In genomic region chr7:105830405-105831218, GRCh38 we compare ENCODE assay signal across 10 cellular contexts. TPM values are rescaled to one million over a fixed set of nuclear protein-coding genes. Genes with fewer than 3 reads are reported as not detected.
DNase-seq lines count a peak whose midpoint lies in the region; ATAC-seq, FAIRE-seq and TF ChIP-seq lines count a peak whose summit lies in the region.
"Had no signal": no experiment of that assay in that cellular context is flagged by ENCODE, and none has a peak within 500 bp of the region (broad histone marks: within the 10 kb centered on the region; RNA-seq: fewer than 3 reads in every experiment).

No MANE protein-coding gene starts in this region.

- peak; percentile 56 for ATAC-seq in HepG2
- ATAC-seq in GM21423 (IDR thresholded peaks at IDR 0.05; ENCODE audit: unreplicated experiment), result no peak

- DNase-seq in AG04449 (ENCODE audit: low read depth, low spot score), result peak; percentile 95
- peak; percentile 19 for DNase-seq in HuH-7.5 (ENCODE audit: low spot score)
- DNase-seq in brain microvascular endothelial cell, result peak; percentile 95
- DNase-seq in HepG2 (ENCODE audit: low spot score), result peak; percentile 88
- no peak for DNase-seq in DMS 273 (lab: John Stamatoyannopoulos, UW; ENCODE audit: unreplicated experiment)
- no peak for DNase-seq in medulla oblongata (ENCODE audit: extremely low spot score)
- no peak for DNase-seq in KBM-7
- DNase-seq: activated effector memory CD4-positive, alpha-beta T cell treated with Interleukin-2 at 50 U/mL for 16 hours had no signal

- TF ChIP-seq CTCF in AG04449 (IDR thresholded peaks at IDR 0.05; ENCODE audit: insufficient read depth, low read length, missing control alignments) (no peak), brain microvascular endothelial cell (IDR thresholded peaks at IDR 0.05; ENCODE audit: low read depth, low read length, missing control alignments) (no peak), HepG2 (CRISPR knock-in tag; IDR thresholded peaks at IDR 0.05) (no peak)

- no peak for TF ChIP-seq POLR2A in HepG2 (IDR thresholded peaks at IDR 0.05; ENCODE audit: insufficient read depth in 1 of 2, low read depth in 2 of 2, low read length in 2 of 2)

- 74% methylated on average over 5 of the region's 5 CpGs for WGBS in HepG2 (ENCODE audit: low lambda C conversion rate)

- POLR2A ChIA-PET in AG04449 (lab: Yijun Ruan, JAX), result interaction anchor here (0.6 to 1.4 kb wide), 3 partner anchors 13 to 28 kb away, joined by 3 to 4 read pairs (median 3); no protein-coding TSS in a partner anchor
- POLR2A ChIA-PET in HepG2 (lab: Yijun Ruan, JAX), result interaction anchor here (0.8 kb wide), 1 partner anchor 12 kb away, joined by 3 read pairs; no protein-coding TSS in a partner anchor

- TF ChIP-seq EP300 in HepG2 (IDR thresholded peaks at IDR 0.05; ENCODE audit: low read depth in 2 of 2, low read length in 2 of 2) (peak in 1 of 2 experiments; percentile 64; a peak in 2 of 4 replicates), HepG2 (CRISPR knock-in tag; IDR thresholded peaks at IDR 0.05; ENCODE audit: borderline replicate concordance) (peak; percentile 30; the same call in 1 of the 2 replicates)

- in situ Hi-C loops in brain microvascular endothelial cell (cut with HindIII; ENCODE audit: low pct_ligation_motif_present, low sequenced_read_pairs) (no loop called here), HepG2 (cut with HindIII; ENCODE audit: extremely low pct_ligation_motif_present, low pct_unique_long_range_greater_than_20kb) (no loop called here), KBM-7 (cut with MboI; ENCODE audit: low pct_unique_long_range_greater_than_20kb, low sequenced_read_pairs) (no loop called here)

- peaks cover 68% of the 10 kb centered on the region for H3K4me1 ChIP-seq in HepG2 (ENCODE audit: insufficient read depth, low read length)

- H3K9me3 ChIP-seq in HepG2 (ENCODE audit: low read length), result no peaks in the 10 kb centered on the region
- H3K9me3 ChIP-seq: Caco-2 had no signal

- H3K4me3 ChIP-seq in AG04449 (ENCODE audit: low read depth, low read length), result no peak overlapping the region
- H3K4me3 ChIP-seq in brain microvascular endothelial cell (ENCODE audit: low read depth, low read length), result no peak overlapping the region
- H3K4me3 ChIP-seq in HepG2 (replicated peaks in 1 of 3; ENCODE audit: insufficient read depth in 1 of 3, low read depth in 2 of 3, low read length in 3 of 3), result no peak overlapping the region

- no peak overlapping the region for H3K9ac ChIP-seq in HepG2 (ENCODE audit: insufficient read depth, low read depth, low read length)

- H3K27me3 ChIP-seq in brain microvascular endothelial cell (replicated peaks), result no peaks in the 10 kb centered on the region
- H3K27me3 ChIP-seq in HepG2 (ENCODE audit: control insufficient read depth in 1 of 2, insufficient read depth in 2 of 2, low read length in 2 of 2), result no peaks in the 10 kb centered on the region

- H3K4me2 ChIP-seq in HepG2 (ENCODE audit: low read depth, low read length), result 0 out of 2 replicates have a peak overlapping the region, but pooled peaks have one; percentile 15

- no peaks in the 10 kb centered on the region for H4K20me1 ChIP-seq in HepG2 (ENCODE audit: insufficient read depth, low read length)

- intact Hi-C loops in HepG2 (cut with micrococcal nuclease; ENCODE audit: unreplicated experiment), result loop anchor here (1.0 to 2.0 kb wide), 2 partner anchors 20 to 54 kb away; no protein-coding TSS in a partner anchor

- no peaks in the 10 kb centered on the region for H3K79me2 ChIP-seq in HepG2 (ENCODE audit: insufficient read depth, low read length)

- no peak overlapping the region for H2AFZ ChIP-seq in HepG2 (ENCODE audit: low read length)

- no peak for TF ChIP-seq RAD21 in HepG2 (CRISPR knock-in tag; IDR thresholded peaks at IDR 0.05)

- no peaks in the 10 kb centered on the region for H3K36me3 ChIP-seq in brain microvascular endothelial cell (replicated peaks)
- no peaks in the 10 kb centered on the region for H3K36me3 ChIP-seq in HepG2 (replicated peaks in 1 of 2; ENCODE audit: control insufficient read depth in 1 of 2, insufficient read depth in 2 of 2, low read length in 2 of 2)

- FAIRE-seq in HepG2 (lab: Jason Lieb, UNC), result no peak

- CTCF ChIA-PET in AG04449 (lab: Yijun Ruan, JAX), result interaction anchor here (1.1 to 2.0 kb wide), 4 partner anchors 9 to 70 kb away, joined by 3 to 5 read pairs (median 4); no protein-coding TSS in a partner anchor
- CTCF ChIA-PET in HepG2 (lab: Yijun Ruan, JAX; ENCODE audit: low intra/inter-chr PET ratio, low total read pairs), result no interaction called here

- BruUV-seq in HepG2 (replicated peaks; lab: Mats Ljungman, UMichigan), result no TSS peak

- peak overlapping the region; percentile 82 for H3K27ac ChIP-seq in brain microvascular endothelial cell
- H3K27ac ChIP-seq in HepG2 (ENCODE audit: extremely low read length, insufficient read depth, low read length), result peak overlapping the region; percentile 45

TF ChIP-seq in HepG2, 621 proteins besides CTCF, POLR2A, EP300 and RAD21 (continues in another document):
- TF ChIP-seq PRDM10 (CRISPR knock-in tag; IDR thresholded peaks at IDR 0.05; ENCODE audit: low read depth) (no peak), TAF1 (CRISPR knock-in tag; IDR thresholded peaks at IDR 0.05) (no peak), NCOA2 (CRISPR knock-in tag; IDR thresholded peaks at IDR 0.05) (peak; percentile 16; the same call in 1 of the 2 replicates), MAFK (conservative IDR thresholded peaks at IDR 0.05 in 1 of 2, IDR thresholded peaks at IDR 0.05 in 1 of 2; ENCODE audit: low read length in 2 of 2) (no peak), ZNF329 (CRISPR knock-in tag; IDR thresholded peaks at IDR 0.05; ENCODE audit: low read depth) (no peak), ZNF839 (CRISPR knock-in tag; IDR thresholded peaks at IDR 0.05; ENCODE audit: borderline replicate concordance) (no peak), NFIB (CRISPR knock-in tag; IDR thresholded peaks at IDR 0.05; ENCODE audit: borderline replicate concordance) (no peak), HMG20A (CRISPR knock-in tag; IDR thresholded peaks at IDR 0.05; ENCODE audit: borderline replicate concordance) (peak; percentile 52; the same call in 1 of the 2 replicates), FOXK1 (CRISPR knock-in tag; IDR thresholded peaks at IDR 0.05; ENCODE audit: borderline replicate concordance, low read depth) (no peak)

RNA-seq across cellular contexts. Expression of gene ATXN7L1, which starts 45.8 kb away (rescaled TPM):
- 7.7 and 7.8 TPM in 2 replicates for total RNA-seq in HepG2 (2016; rRNA removed; fragmentation: Illumina TruSeq; extraction: Trizol)
- total RNA-seq in HepG2 (2016; cell fraction: cytosol; rRNA removed; fragmentation: Illumina TruSeq; extraction: Trizol; ENCODE audit: low read depth), result 5.5 and 6.6 TPM in 2 replicates
- total RNA-seq in HepG2 (2016; cell fraction: insoluble cytoplasmic fraction; rRNA removed; fragmentation: Illumina TruSeq; extraction: Trizol), result 6.4 and 8.4 TPM in 2 replicates
- total RNA-seq in HepG2 (2016; cell fraction: membrane; rRNA removed; fragmentation: Illumina TruSeq; extraction: Trizol), result 6.2 and 7.4 TPM in 2 replicates
- 11.2 and 17.2 TPM in 2 replicates for total RNA-seq in HepG2 (2016; cell fraction: nucleus; rRNA removed; fragmentation: Illumina TruSeq; extraction: Trizol)
- polyA plus RNA-seq in HepG2 (2011; rRNA removed), result 4.1 and 4.3 TPM in 2 replicates
- 1.3 and 1.7 TPM in 2 replicates for polyA plus RNA-seq in HepG2 (2011; cell fraction: cytosol; rRNA removed)
- polyA plus RNA-seq in HepG2 (2011; cell fraction: nucleus; rRNA removed), result 11.3 and 12.0 TPM in 2 replicates
- polyA plus RNA-seq in HepG2 (2012), result 4.3 and 5.7 TPM in 2 replicates
- 7.6 and 8.7 TPM in 2 replicates for polyA plus RNA-seq in HepG2 (2016; cell fraction: cytosol; fragmentation: Illumina TruSeq; extraction: Trizol; ENCODE audit: low read depth)
- polyA plus RNA-seq in HepG2 (2016; cell fraction: insoluble cytoplasmic fraction; fragmentation: Illumina TruSeq; extraction: Trizol; ENCODE audit: low read depth), result 7.7 and 8.4 TPM in 2 replicates
- polyA plus RNA-seq in HepG2 (2016; cell fraction: membrane; fragmentation: Illumina TruSeq; extraction: Trizol; ENCODE audit: low read depth), result 7.2 and 7.9 TPM in 2 replicates
- polyA plus RNA-seq in HepG2 (2016; cell fraction: nucleus; fragmentation: Illumina TruSeq; extraction: Trizol; ENCODE audit: insufficient read depth, low read depth), result 19.9 and 21.6 TPM in 2 replicates
- polyA minus RNA-seq in HepG2 (2011; rRNA and poly(A)+ RNA removed; ENCODE audit: low replicate concordance), result 6.4 and 6.7 TPM in 2 replicates
- 1.5 and 4.4 TPM in 2 replicates for polyA minus RNA-seq in HepG2 (2011; cell fraction: cytosol; rRNA and poly(A)+ RNA removed)
- polyA minus RNA-seq in HepG2 (2011; cell fraction: nucleus; rRNA and poly(A)+ RNA removed), result 16.5 and 21.3 TPM in 2 replicates

Comparison
In these comparisons a context has a peak if more than half of its experiments do, and no peak if none do; other contexts are left out.
1. DNase-seq: peak in AG04449 (single experiment), HuH-7.5 (single experiment), brain microvascular endothelial cell (single experiment) and HepG2 (single experiment); none in DMS 273 (single experiment), medulla oblongata (single experiment) and KBM-7 (single experiment).